ENCODE assay signal across 25 cellular contexts in the genomic region with DNA sequence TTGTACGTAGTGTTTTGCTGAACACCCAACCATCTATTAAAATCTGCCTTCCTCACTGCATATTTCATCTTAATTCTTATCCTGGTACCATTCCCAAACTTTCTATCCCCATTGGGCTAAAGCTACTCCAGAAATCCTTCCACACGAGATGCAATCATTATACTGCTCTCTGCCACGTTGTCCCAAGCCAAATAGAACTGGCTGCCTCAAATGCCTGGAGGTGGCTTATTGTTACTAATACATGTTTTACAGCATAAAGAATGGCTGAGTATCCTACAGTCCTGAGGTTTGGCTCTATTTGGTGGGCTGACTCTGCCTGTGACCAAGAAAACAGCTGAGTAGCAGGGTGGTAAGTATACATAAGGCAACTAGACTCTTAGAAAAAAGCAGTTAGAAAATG.
"Had no signal": no experiment of that assay in that cellular context is flagged by ENCODE, and none has a peak within 500 bp of the region (broad histone marks: within the 10 kb centered on the region; RNA-seq: fewer than 3 reads in every experiment).

No MANE protein-coding gene starts in this region.

- H3K4me1 ChIP-seq: ascending aorta had no signal

- DNase-seq: activated CD4-positive, alpha-beta T cell treated with anti-CD3 and anti-CD28 coated beads for 4 hours; activated CD8-positive, alpha-beta memory T cell treated with anti-CD3 and anti-CD28 coated beads, Interleukin-2, amount 50 U/mL, for 48 hours; activated CD8-positive, alpha-beta T cell treated with anti-CD3 and anti-CD28 coated beads, Interleukin-2, amount 10 ng/mL, durations not matched to agents 7 days and 5 days; activated naive CD4-positive, alpha-beta T cell treated with anti-CD3 and anti-CD28 coated beads, Interleukin-2, amount 50 U/mL, for 16 hours; activated naive CD8-positive, alpha-beta T cell treated with anti-CD3 and anti-CD28 coated beads, Interleukin-2, amount 10 ng/mL, durations not matched to agents 7 days and 5 days; activated T-cell treated with anti-CD3 and anti-CD28 coated beads, Interleukin-2, amount 50 U/mL, for 1 hour; brain microvascular endothelial cell; Karpas-422; MM.1S; NCI-H1105; NCI-H1436; NCI-H1694 treated with DMSO at 0.1 percent for 48 hours; NCI-H2029 treated with DMSO at 0.1 percent for 48 hours; NCI-H345; NCI-H510A; NCI-H526 treated with DMSO at 0.1 percent for 48 hours; NCI-H82; NK-92 treated with Interleukin-12 subunit alpha and Interleukin-12 subunit beta, amount 100 ng/mL, for 24 hours; OCI-M1; SHP77 treated with DMSO at 0.1 percent for 48 hours had no signal

- ATAC-seq: activated CD4-positive, CD25-positive, alpha-beta regulatory T cell treated with anti-CD3 and anti-CD28 coated beads, Interleukin-2, amount 50 U/mL, for 24 hours; activated CD8-positive, alpha-beta T cell treated with anti-CD3 and anti-CD28 coated beads, Interleukin-2, amount 10 ng/mL, durations not matched to agents 7 days and 5 days; K562; Panc1 had no signal

- FAIRE-seq: K562 had no signal

- H3K36me3 ChIP-seq: ascending aorta, brain microvascular endothelial cell had no signal

- H3K9me3 ChIP-seq: ascending aorta had no signal

- H3K27me3 ChIP-seq: ascending aorta, brain microvascular endothelial cell had no signal

- H3K27ac ChIP-seq: ascending aorta, brain microvascular endothelial cell, RWPE1 had no signal

- H3K4me3 ChIP-seq: ascending aorta, K562 had no signal
